In the genomic region with DNA sequence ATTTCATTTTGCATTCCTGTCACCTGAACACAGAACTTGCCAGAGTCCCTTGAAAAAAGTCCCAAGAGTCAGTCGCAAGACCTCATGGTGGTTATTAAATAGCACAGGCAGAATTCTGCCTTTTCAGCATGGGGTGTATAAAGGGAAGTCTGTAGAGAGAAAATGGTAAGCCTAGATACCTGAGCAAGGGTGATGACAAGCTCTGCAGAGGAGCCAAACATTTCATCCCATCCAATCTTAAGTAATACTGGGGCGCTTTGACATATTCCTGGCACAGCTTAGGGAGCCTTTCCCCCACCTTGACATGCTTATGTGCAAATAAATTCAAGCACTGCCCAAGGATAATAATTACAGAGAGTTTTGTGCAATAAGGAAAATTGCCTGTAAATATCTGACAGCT, we compare ENCODE assay signal across 24 cellular contexts.
DNase-seq lines count a peak whose midpoint lies in the region; ATAC-seq and TF ChIP-seq lines count a peak whose summit lies in the region.
"Had no signal": no experiment of that assay in that cellular context is flagged by ENCODE, and none has a peak within 500 bp of the region (broad histone marks: within the 10 kb centered on the region; RNA-seq: fewer than 3 reads in every experiment).

No MANE protein-coding gene starts in this region.

- H3K9me3 Mint-ChIP-seq in GM23338, result no peaks in the 10 kb centered on the region
- no peaks in the 10 kb centered on the region for H3K9me3 Mint-ChIP-seq in stimulated activated memory B cell treated with anti-CD40 and anti-IgM and Interleukin-4, amounts not matched to agents 10 μg/mL and 1 μg/mL and 100 μg/mL, for 72 hours
- H3K9me3 Mint-ChIP-seq in activated naive CD8-positive, alpha-beta T cell treated with anti-CD3 and anti-CD28 coated beads, Interleukin-2, amount 50 U/mL, for 24 hours, result no peaks in the 10 kb centered on the region

- TF ChIP-seq CTCF in GM23338 (conservative IDR thresholded peaks at IDR 0.05; ENCODE audit: low read depth in 2 of 2), result no peak

- H3K4me1 ChIP-seq in right cardiac atrium (ENCODE audit: control insufficient read depth, insufficient read depth, low read length), result no peaks in the 10 kb centered on the region
- no peaks in the 10 kb centered on the region for H3K4me1 ChIP-seq in GM23338 (ENCODE audit: insufficient read depth)
- H3K4me1 ChIP-seq: BE2C, BLaER1 had no signal

- H3K27me3 ChIP-seq in right cardiac atrium (ENCODE audit: control insufficient read depth, insufficient read depth) (no peaks in the 10 kb centered on the region), GM23338 (ENCODE audit: insufficient read depth) (no peaks in the 10 kb centered on the region)
- H3K27me3 ChIP-seq: BE2C, BLaER1 had no signal

- no peaks in the 10 kb centered on the region for H3K36me3 ChIP-seq in GM23338 (ENCODE audit: insufficient read depth)
- H3K36me3 ChIP-seq: BE2C, BLaER1 had no signal

- no peaks in the 10 kb centered on the region for H3K27me3 Mint-ChIP-seq in GM23338 (ENCODE audit: insufficient read depth, low read depth, poor library complexity)
- H3K27me3 Mint-ChIP-seq in stimulated activated memory B cell treated with anti-CD40 and anti-IgM and Interleukin-4, amounts not matched to agents 10 μg/mL and 1 μg/mL and 100 μg/mL, for 72 hours, result no peaks in the 10 kb centered on the region
- no peaks in the 10 kb centered on the region for H3K27me3 Mint-ChIP-seq in activated naive CD8-positive, alpha-beta T cell treated with anti-CD3 and anti-CD28 coated beads, Interleukin-2, amount 50 U/mL, for 24 hours
- H3K27me3 Mint-ChIP-seq: CD4-positive, alpha-beta memory T cell; CD4-positive, CD25-positive, alpha-beta regulatory T cell had no signal

- peak; percentile 50 to 96 for ATAC-seq in left cardiac atrium
- no peak for ATAC-seq in right cardiac atrium
- no peak for ATAC-seq in GM23338
- no peak for ATAC-seq in stimulated activated memory B cell treated with anti-CD40 and anti-IgM and Interleukin-4, amounts not matched to agents 10 μg/mL and 1 μg/mL and 100 μg/mL, for 72 hours
- ATAC-seq in activated naive CD8-positive, alpha-beta T cell treated with anti-CD3 and anti-CD28 coated beads, Interleukin-2, amount 50 U/mL, for 24 hours, result no peak
- ATAC-seq: GM12878 had no signal

- no peaks in the 10 kb centered on the region for H3F3A ChIP-seq in GM23338 (replicated peaks; ENCODE audit: low read depth)

- H3K27ac Mint-ChIP-seq in GM23338, result no peak overlapping the region
- no peak overlapping the region for H3K27ac Mint-ChIP-seq in stimulated activated memory B cell treated with anti-CD40 and anti-IgM and Interleukin-4, amounts not matched to agents 10 μg/mL and 1 μg/mL and 100 μg/mL, for 72 hours
- H3K27ac Mint-ChIP-seq in activated naive CD8-positive, alpha-beta T cell treated with anti-CD3 and anti-CD28 coated beads, Interleukin-2, amount 50 U/mL, for 24 hours, result no peak overlapping the region
- H3K27ac Mint-ChIP-seq: CD14-positive monocyte; CD4-positive, alpha-beta memory T cell; CD4-positive, CD25-positive, alpha-beta regulatory T cell; CD8-positive, alpha-beta memory T cell had no signal

- H3K27ac ChIP-seq in right cardiac atrium (ENCODE audit: low read length), result no peak overlapping the region
- no peak overlapping the region for H3K27ac ChIP-seq in GM23338 (ENCODE audit: low read depth)
- H3K27ac ChIP-seq: BLaER1 had no signal

- H3K9me2 ChIP-seq in GM23338 (ENCODE audit: insufficient read depth), result no peaks in the 10 kb centered on the region

- H2AFZ ChIP-seq in GM23338, result peak overlapping the region; percentile 76; the same call in 1 of the 2 replicates

- H3K4me1 Mint-ChIP-seq in GM23338, result no peaks in the 10 kb centered on the region
- H3K4me1 Mint-ChIP-seq in stimulated activated memory B cell treated with anti-CD40 and anti-IgM and Interleukin-4, amounts not matched to agents 10 μg/mL and 1 μg/mL and 100 μg/mL, for 72 hours, result no peaks in the 10 kb centered on the region
- H3K4me1 Mint-ChIP-seq in activated naive CD8-positive, alpha-beta T cell treated with anti-CD3 and anti-CD28 coated beads, Interleukin-2, amount 50 U/mL, for 24 hours, result no peaks in the 10 kb centered on the region
- H3K4me1 Mint-ChIP-seq: CD14-positive monocyte; CD4-positive, alpha-beta memory T cell; CD4-positive, CD25-positive, alpha-beta regulatory T cell; CD8-positive, alpha-beta memory T cell had no signal

- H3K79me2 ChIP-seq in GM23338 (replicated peaks; ENCODE audit: insufficient read depth), result no peaks in the 10 kb centered on the region

- no peaks in the 10 kb centered on the region for H4K20me1 ChIP-seq in GM23338 (replicated peaks; ENCODE audit: insufficient read depth)
- H4K20me1 ChIP-seq: BLaER1 had no signal

- WGBS in right cardiac atrium, result 90% methylated on average over 2 of the region's 2 CpGs

- H3K36me3 Mint-ChIP-seq in GM23338 (ENCODE audit: low read depth), result no peaks in the 10 kb centered on the region
- H3K36me3 Mint-ChIP-seq in stimulated activated memory B cell treated with anti-CD40 and anti-IgM and Interleukin-4, amounts not matched to agents 10 μg/mL and 1 μg/mL and 100 μg/mL, for 72 hours, result no peaks in the 10 kb centered on the region
- no peaks in the 10 kb centered on the region for H3K36me3 Mint-ChIP-seq in activated naive CD8-positive, alpha-beta T cell treated with anti-CD3 and anti-CD28 coated beads, Interleukin-2, amount 50 U/mL, for 24 hours (ENCODE audit: low read depth)
- H3K36me3 Mint-ChIP-seq: CD14-positive monocyte; CD4-positive, alpha-beta memory T cell; CD4-positive, CD25-positive, alpha-beta regulatory T cell; CD8-positive, alpha-beta memory T cell had no signal

- H3K4me2 ChIP-seq in GM23338, result no peak overlapping the region
- H3K4me2 ChIP-seq: BLaER1 had no signal

- DNase-seq in left cardiac atrium (no peak), right cardiac atrium (no peak), GM23338 (ENCODE audit: low spot score) (no peak), NCI-H226 (peak; percentile 23)
- no peak for DNase-seq in activated naive CD8-positive, alpha-beta T cell treated with anti-CD3 and anti-CD28 coated beads, Interleukin-2, amount 50 U/mL, for 24 hours
- DNase-seq: 8988T; ACHN; BE2C; C1 segment of cervical spinal cord; CD4-positive, alpha-beta memory T cell; CD4-positive, CD25-positive, alpha-beta regulatory T cell; CD8-positive, alpha-beta memory T cell; COR-L47; DMS 273 treated with DMSO at 0.1 percent for 48 hours; DMS153; DMS53; DMS79; DND-41; EL; GDM1 had no signal

- no peaks in the 10 kb centered on the region for H3K9me3 ChIP-seq in right cardiac atrium (ENCODE audit: control insufficient read depth, low read length)
- H3K9me3 ChIP-seq: BE2C, BLaER1 had no signal

- no peak overlapping the region for H3K4me3 Mint-ChIP-seq in GM23338
- no peak overlapping the region for H3K4me3 Mint-ChIP-seq in stimulated activated memory B cell treated with anti-CD40 and anti-IgM and Interleukin-4, amounts not matched to agents 10 μg/mL and 1 μg/mL and 100 μg/mL, for 72 hours
- no peak overlapping the region for H3K4me3 Mint-ChIP-seq in activated naive CD8-positive, alpha-beta T cell treated with anti-CD3 and anti-CD28 coated beads, Interleukin-2, amount 50 U/mL, for 24 hours
- H3K4me3 Mint-ChIP-seq: CD14-positive monocyte; CD4-positive, alpha-beta memory T cell; CD4-positive, CD25-positive, alpha-beta regulatory T cell; CD8-positive, alpha-beta memory T cell had no signal

- intact Hi-C loops in left cardiac atrium (cut with DNase I), result no loop called here
- intact Hi-C loops in right cardiac atrium (cut with DNase I), result no loop called here

- H3K4me3 ChIP-seq in right cardiac atrium (ENCODE audit: low read length) (no peak overlapping the region), GM23338 (no peak overlapping the region)
- H3K4me3 ChIP-seq: BLaER1, GM12878 had no signal

TF ChIP-seq in GM23338, 12 proteins besides CTCF, POLR2A, EP300 and RAD21 (continues in another document):
- no peak for TF ChIP-seq ZNF114 (CRISPR knock-in tag; IDR thresholded peaks at IDR 0.05)
- no peak for TF ChIP-seq EZH2phosphoT487 (IDR thresholded peaks at IDR 0.05; ENCODE audit: unreplicated experiment)
- TF ChIP-seq NANOG (IDR thresholded peaks at IDR 0.05; ENCODE audit: borderline replicate concordance), result no peak
- TF ChIP-seq JUNB (IDR thresholded peaks at IDR 0.05; ENCODE audit: unreplicated experiment), result no peak
- TF ChIP-seq EZH2 (IDR thresholded peaks at IDR 0.05; ENCODE audit: low read depth, unreplicated experiment), result no peak

Comparison
In these comparisons a context has a peak if more than half of its experiments do, and no peak if none do; other contexts are left out.
1. ATAC-seq: peak in left cardiac atrium (2 of 2); none in right cardiac atrium (0 of 2), GM23338 (single experiment), stimulated activated memory B cell treated with anti-CD40 and anti-IgM and Interleukin-4, amounts not matched to agents 10 μg/mL and 1 μg/mL and 100 μg/mL, for 72 hours (single experiment) and activated naive CD8-positive, alpha-beta T cell treated with anti-CD3 and anti-CD28 coated beads, Interleukin-2, amount 50 U/mL, for 24 hours (single experiment).